ENCODE assay signal across 1 cellular context in the genomic region with DNA sequence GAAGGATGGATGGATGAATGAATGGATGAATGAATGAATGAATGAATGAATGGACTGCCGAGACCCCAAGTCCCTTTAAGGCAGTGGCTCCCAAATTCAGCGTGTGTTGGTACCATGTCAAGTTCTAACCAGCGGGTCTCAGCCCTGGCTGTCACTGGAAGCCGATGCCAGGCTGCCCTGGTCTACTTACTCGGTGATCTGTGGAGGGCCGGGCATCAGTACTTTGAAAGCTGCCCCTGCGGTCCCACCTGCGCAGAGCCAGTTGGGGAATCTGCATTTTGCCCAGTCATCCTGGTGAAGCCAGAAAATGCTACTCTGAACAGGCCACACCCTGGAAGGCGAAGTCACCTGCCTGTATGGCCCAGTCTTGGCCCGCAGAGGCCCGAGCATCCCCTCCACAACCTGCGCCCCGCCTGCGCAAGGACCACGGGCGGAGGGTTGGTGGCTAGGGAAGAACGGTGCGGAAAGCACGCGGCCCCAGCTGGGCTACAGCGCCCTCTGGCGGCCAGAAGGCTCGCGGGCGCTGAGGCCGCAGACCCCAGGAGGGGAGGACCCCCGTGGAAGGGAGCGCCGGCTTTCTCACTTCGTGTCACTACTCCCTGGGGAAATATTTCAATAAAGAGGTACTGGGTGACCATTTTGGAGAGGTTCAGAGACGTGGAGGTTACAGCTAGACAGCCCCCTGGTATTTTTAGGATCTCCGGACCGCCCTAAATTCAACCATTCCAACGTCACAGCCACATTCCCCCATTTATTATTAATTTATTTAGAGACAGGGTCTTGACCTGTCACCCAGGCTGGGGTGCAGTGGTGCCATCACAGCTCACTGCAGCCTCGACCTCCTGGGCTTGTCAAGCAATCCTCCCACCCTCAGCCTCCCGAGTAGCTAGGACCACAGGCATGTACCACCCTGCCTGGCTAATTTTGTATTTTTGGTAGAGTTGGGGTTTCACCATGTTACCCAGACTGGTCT.
A peak's percentile ranks its signal among the peaks of the same experiment; 100 is the strongest.
TF ChIP-seq lines count a peak whose summit lies in the region.

No MANE protein-coding gene starts in this region.

TF ChIP-seq in K562, 482 proteins besides CTCF, POLR2A, EP300 and RAD21 (continued from another document and continues in another):
- TF ChIP-seq, protein P1, sequence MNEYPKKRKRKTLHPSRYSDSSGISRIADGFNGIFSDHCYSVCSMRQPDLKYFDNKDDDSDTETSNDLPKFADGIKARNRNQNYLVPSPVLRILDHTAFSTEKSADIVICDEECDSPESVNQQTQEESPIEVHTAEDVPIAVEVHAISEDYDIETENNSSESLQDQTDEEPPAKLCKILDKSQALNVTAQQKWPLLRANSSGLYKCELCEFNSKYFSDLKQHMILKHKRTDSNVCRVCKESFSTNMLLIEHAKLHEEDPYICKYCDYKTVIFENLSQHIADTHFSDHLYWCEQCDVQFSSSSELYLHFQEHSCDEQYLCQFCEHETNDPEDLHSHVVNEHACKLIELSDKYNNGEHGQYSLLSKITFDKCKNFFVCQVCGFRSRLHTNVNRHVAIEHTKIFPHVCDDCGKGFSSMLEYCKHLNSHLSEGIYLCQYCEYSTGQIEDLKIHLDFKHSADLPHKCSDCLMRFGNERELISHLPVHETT (CRISPR knock-in tag; conservative IDR thresholded peaks at IDR 0.05 in 1 of 2, IDR thresholded peaks at IDR 0.05 in 1 of 2) = no peak
- no peak for TF ChIP-seq ZNF699 (CRISPR knock-in tag; IDR thresholded peaks at IDR 0.05; ENCODE audit: insufficient replicate concordance)
- TF ChIP-seq HNRNPK (IDR thresholded peaks at IDR 0.05; ENCODE audit: low read depth, low read length, poor library complexity, severe bottlenecking) = no peak
- TF ChIP-seq, protein P2, sequence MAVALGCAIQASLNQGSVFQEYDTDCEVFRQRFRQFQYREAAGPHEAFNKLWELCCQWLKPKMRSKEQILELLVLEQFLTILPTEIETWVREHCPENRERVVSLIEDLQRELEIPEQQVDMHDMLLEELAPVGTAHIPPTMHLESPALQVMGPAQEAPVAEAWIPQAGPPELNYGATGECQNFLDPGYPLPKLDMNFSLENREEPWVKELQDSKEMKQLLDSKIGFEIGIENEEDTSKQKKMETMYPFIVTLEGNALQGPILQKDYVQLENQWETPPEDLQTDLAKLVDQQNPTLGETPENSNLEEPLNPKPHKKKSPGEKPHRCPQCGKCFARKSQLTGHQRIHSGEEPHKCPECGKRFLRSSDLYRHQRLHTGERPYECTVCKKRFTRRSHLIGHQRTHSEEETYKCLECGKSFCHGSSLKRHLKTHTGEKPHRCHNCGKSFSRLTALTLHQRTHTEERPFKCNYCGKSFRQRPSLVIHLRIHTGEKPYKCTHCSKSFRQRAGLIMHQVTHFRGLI (CRISPR knock-in tag; IDR thresholded peaks at IDR 0.05) = no peak
- TF ChIP-seq ZNF354B (CRISPR knock-in tag; IDR thresholded peaks at IDR 0.05) = no peak
- no peak for TF ChIP-seq ZFPM2 (CRISPR knock-in tag; IDR thresholded peaks at IDR 0.05)
- TF ChIP-seq, protein P3, sequence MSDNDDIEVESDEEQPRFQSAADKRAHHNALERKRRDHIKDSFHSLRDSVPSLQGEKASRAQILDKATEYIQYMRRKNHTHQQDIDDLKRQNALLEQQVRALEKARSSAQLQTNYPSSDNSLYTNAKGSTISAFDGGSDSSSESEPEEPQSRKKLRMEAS (CRISPR knock-in tag; IDR thresholded peaks at IDR 0.05) = peak; percentile 97
- TF ChIP-seq ZNF212 (CRISPR knock-in tag; IDR thresholded peaks at IDR 0.05) = no peak
- no peak for TF ChIP-seq ZEB2 (IDR thresholded peaks at IDR 0.05)
- TF ChIP-seq MXI1 (IDR thresholded peaks at IDR 0.05; ENCODE audit: low read depth, low read length) = no peak
- TF ChIP-seq STAT5B (CRISPR knock-in tag; IDR thresholded peaks at IDR 0.05) = no peak
- no peak for TF ChIP-seq RBM14 (IDR thresholded peaks at IDR 0.05; ENCODE audit: borderline replicate concordance, insufficient read depth, low read depth, low read length)
- TF ChIP-seq, protein P4, sequence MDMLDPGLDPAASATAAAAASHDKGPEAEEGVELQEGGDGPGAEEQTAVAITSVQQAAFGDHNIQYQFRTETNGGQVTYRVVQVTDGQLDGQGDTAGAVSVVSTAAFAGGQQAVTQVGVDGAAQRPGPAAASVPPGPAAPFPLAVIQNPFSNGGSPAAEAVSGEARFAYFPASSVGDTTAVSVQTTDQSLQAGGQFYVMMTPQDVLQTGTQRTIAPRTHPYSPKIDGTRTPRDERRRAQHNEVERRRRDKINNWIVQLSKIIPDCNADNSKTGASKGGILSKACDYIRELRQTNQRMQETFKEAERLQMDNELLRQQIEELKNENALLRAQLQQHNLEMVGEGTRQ (CRISPR knock-in tag; IDR thresholded peaks at IDR 0.05) = no peak
- TF ChIP-seq ZKSCAN8 (CRISPR knock-in tag; IDR thresholded peaks at IDR 0.05) = no peak
- TF ChIP-seq, protein P5, sequence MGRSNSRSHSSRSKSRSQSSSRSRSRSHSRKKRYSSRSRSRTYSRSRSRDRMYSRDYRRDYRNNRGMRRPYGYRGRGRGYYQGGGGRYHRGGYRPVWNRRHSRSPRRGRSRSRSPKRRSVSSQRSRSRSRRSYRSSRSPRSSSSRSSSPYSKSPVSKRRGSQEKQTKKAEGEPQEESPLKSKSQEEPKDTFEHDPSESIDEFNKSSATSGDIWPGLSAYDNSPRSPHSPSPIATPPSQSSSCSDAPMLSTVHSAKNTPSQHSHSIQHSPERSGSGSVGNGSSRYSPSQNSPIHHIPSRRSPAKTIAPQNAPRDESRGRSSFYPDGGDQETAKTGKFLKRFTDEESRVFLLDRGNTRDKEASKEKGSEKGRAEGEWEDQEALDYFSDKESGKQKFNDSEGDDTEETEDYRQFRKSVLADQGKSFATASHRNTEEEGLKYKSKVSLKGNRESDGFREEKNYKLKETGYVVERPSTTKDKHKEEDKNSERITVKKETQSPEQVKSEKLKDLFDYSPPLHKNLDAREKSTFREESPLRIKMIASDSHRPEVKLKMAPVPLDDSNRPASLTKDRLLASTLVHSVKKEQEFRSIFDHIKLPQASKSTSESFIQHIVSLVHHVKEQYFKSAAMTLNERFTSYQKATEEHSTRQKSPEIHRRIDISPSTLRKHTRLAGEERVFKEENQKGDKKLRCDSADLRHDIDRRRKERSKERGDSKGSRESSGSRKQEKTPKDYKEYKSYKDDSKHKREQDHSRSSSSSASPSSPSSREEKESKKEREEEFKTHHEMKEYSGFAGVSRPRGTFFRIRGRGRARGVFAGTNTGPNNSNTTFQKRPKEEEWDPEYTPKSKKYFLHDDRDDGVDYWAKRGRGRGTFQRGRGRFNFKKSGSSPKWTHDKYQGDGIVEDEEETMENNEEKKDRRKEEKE (IDR thresholded peaks at IDR 0.05; ENCODE audit: borderline replicate concordance in 1 of 2, control insufficient read depth in 1 of 2, low read depth in 2 of 2, low read length in 1 of 2) = no peak
- TF ChIP-seq TCF3 (CRISPR knock-in tag; IDR thresholded peaks at IDR 0.05) = no peak
- TF ChIP-seq GATAD2A (IDR thresholded peaks at IDR 0.05) = no peak
- no peak for TF ChIP-seq ZNF121 (CRISPR knock-in tag; conservative IDR thresholded peaks at IDR 0.05)
- TF ChIP-seq ARID4B (CRISPR knock-in tag; IDR thresholded peaks at IDR 0.05) = peak; percentile 44; the same call in 1 of the 2 replicates
- TF ChIP-seq RBM39 (optimal IDR thresholded peaks at IDR 0.05; ENCODE audit: low read depth, low read length) = no peak
- no peak for TF ChIP-seq FOXK2 (conservative IDR thresholded peaks at IDR 0.05 in 1 of 2, IDR thresholded peaks at IDR 0.05 in 1 of 2; ENCODE audit: low read depth in 2 of 2)
- no peak for TF ChIP-seq ATF2 (CRISPR knock-in tag; IDR thresholded peaks at IDR 0.05)
- TF ChIP-seq ZSCAN29 (IDR thresholded peaks at IDR 0.05) = no peak
- no peak for TF ChIP-seq SMAD1 (IDR thresholded peaks at IDR 0.05; ENCODE audit: low read depth, low read length, partially characterized antibody)
- TF ChIP-seq PCBP1 (IDR thresholded peaks at IDR 0.05; ENCODE audit: low read depth, low read length, poor library complexity, severe bottlenecking) = no peak
- no peak for TF ChIP-seq ZNF134 (CRISPR knock-in tag; conservative IDR thresholded peaks at IDR 0.05)
- no peak for TF ChIP-seq CHD1 (IDR thresholded peaks at IDR 0.05; ENCODE audit: low read length)
- no peak for TF ChIP-seq ATF1 (CRISPR knock-in tag; IDR thresholded peaks at IDR 0.05)
- no peak for TF ChIP-seq ATF1 (tag; IDR thresholded peaks at IDR 0.05)
- 0 out of 2 replicates have a peak, but pooled peaks have one; percentile 15 for TF ChIP-seq CBFB (CRISPR knock-in tag; IDR thresholded peaks at IDR 0.05)
- no peak for TF ChIP-seq DPF2 (IDR thresholded peaks at IDR 0.05)
- no peak for TF ChIP-seq ELF4 (CRISPR knock-in tag; IDR thresholded peaks at IDR 0.05)
- TF ChIP-seq NR4A1 (CRISPR knock-in tag; IDR thresholded peaks at IDR 0.05) = no peak
- TF ChIP-seq NR4A1 (tag; IDR thresholded peaks at IDR 0.05) = no peak
- TF ChIP-seq, protein P6, sequence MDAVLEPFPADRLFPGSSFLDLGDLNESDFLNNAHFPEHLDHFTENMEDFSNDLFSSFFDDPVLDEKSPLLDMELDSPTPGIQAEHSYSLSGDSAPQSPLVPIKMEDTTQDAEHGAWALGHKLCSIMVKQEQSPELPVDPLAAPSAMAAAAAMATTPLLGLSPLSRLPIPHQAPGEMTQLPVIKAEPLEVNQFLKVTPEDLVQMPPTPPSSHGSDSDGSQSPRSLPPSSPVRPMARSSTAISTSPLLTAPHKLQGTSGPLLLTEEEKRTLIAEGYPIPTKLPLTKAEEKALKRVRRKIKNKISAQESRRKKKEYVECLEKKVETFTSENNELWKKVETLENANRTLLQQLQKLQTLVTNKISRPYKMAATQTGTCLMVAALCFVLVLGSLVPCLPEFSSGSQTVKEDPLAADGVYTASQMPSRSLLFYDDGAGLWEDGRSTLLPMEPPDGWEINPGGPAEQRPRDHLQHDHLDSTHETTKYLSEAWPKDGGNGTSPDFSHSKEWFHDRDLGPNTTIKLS (IDR thresholded peaks at IDR 0.05; ENCODE audit: borderline replicate concordance, low read depth) = no peak
- TF ChIP-seq COPS2 (conservative IDR thresholded peaks at IDR 0.05) = no peak
- TF ChIP-seq ZNF780A (CRISPR knock-in tag; IDR thresholded peaks at IDR 0.05) = no peak
- TF ChIP-seq, protein P7, sequence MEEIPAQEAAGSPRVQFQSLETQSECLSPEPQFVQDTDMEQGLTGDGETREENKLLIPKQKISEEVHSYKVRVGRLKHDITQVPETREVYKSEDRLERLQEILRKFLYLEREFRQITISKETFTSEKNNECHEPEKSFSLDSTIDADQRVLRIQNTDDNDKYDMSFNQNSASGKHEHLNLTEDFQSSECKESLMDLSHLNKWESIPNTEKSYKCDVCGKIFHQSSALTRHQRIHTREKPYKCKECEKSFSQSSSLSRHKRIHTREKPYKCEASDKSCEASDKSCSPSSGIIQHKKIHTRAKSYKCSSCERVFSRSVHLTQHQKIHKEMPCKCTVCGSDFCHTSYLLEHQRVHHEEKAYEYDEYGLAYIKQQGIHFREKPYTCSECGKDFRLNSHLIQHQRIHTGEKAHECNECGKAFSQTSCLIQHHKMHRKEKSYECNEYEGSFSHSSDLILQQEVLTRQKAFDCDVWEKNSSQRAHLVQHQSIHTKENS (CRISPR knock-in tag; IDR thresholded peaks at IDR 0.05) = no peak
- TF ChIP-seq, protein P8, sequence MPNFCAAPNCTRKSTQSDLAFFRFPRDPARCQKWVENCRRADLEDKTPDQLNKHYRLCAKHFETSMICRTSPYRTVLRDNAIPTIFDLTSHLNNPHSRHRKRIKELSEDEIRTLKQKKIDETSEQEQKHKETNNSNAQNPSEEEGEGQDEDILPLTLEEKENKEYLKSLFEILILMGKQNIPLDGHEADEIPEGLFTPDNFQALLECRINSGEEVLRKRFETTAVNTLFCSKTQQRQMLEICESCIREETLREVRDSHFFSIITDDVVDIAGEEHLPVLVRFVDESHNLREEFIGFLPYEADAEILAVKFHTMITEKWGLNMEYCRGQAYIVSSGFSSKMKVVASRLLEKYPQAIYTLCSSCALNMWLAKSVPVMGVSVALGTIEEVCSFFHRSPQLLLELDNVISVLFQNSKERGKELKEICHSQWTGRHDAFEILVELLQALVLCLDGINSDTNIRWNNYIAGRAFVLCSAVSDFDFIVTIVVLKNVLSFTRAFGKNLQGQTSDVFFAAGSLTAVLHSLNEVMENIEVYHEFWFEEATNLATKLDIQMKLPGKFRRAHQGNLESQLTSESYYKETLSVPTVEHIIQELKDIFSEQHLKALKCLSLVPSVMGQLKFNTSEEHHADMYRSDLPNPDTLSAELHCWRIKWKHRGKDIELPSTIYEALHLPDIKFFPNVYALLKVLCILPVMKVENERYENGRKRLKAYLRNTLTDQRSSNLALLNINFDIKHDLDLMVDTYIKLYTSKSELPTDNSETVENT (CRISPR knock-in tag; IDR thresholded peaks at IDR 0.05) = no peak
- TF ChIP-seq ZNF316 (IDR thresholded peaks at IDR 0.05) = peak; percentile 39
- no peak for TF ChIP-seq ADNP (tag; IDR thresholded peaks at IDR 0.05)
- TF ChIP-seq SNIP1 (IDR thresholded peaks at IDR 0.05; ENCODE audit: low read depth) = no peak
